Comparison of ENCODE assay signal across 8 cellular contexts in genomic region chr11:13603661-13604060, GRCh38.
"Had no signal": no experiment of that assay in that cellular context is flagged by ENCODE, and none has a peak within 500 bp of the region (broad histone marks: within the 10 kb centered on the region; RNA-seq: fewer than 3 reads in every experiment).

No MANE protein-coding gene starts in this region.

- H2AFZ ChIP-seq: GM23338 had no signal

- H3K36me3 ChIP-seq: HAP-1 had no signal

- H3K4me2 ChIP-seq: GM23338 had no signal

- H3K4me1 ChIP-seq: HAP-1 had no signal

- DNase-seq: H7, HFFc6, IMR-90 had no signal

- H3K9me3 Mint-ChIP-seq: GM23338, HFFc6 had no signal

- H3K9me3 ChIP-seq: HAP-1 had no signal

- H3K27ac Mint-ChIP-seq: GM23338, HFFc6 had no signal

- ATAC-seq: GM23338, HCT116, K562 had no signal

- H3K4me3 Mint-ChIP-seq: GM23338, HFFc6 had no signal

- H3K4me3 ChIP-seq: GM23338, HAP-1, K562 had no signal

- H3K4me1 Mint-ChIP-seq: GM23338 had no signal

- FAIRE-seq: HTR-8/SVneo, K562 had no signal
